ENCODE assay signal across 16 cellular contexts in the genomic region with DNA sequence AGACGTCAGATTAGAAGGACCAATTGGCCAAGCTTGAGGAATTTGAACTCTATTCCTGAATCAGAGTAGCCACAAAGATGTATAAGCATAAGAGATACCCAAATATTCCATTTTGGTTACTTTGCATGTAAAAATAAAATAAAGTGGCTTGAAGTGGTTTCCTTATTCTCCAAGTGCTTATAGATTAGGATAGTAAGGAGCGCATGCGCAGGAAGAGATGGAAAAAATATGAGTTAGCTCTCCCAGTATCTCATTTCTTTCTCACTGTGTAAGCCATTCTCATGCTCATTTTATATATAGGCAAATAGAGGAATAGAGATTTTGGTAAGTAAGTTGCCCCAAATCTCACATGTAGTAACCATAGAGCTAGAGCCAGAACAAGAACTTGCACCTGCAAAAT.
DNase-seq lines count a peak whose midpoint lies in the region; ATAC-seq and TF ChIP-seq lines count a peak whose summit lies in the region.
"Had no signal": no experiment of that assay in that cellular context is flagged by ENCODE, and none has a peak within 500 bp of the region (broad histone marks: within the 10 kb centered on the region; RNA-seq: fewer than 3 reads in every experiment).

No MANE protein-coding gene starts in this region.

- no peak overlapping the region for H2AFZ ChIP-seq in H9 (ENCODE audit: low read length)

- H2BK20ac ChIP-seq in H9 (ENCODE audit: low read depth, low read length, poor library complexity, severe bottlenecking): no peak overlapping the region

- no peak overlapping the region for H3K4me3 Mint-ChIP-seq in H9
- no peak overlapping the region for H3K4me3 Mint-ChIP-seq in stimulated activated naive B cell treated with anti-CD40 and anti-IgM and Interleukin-4, amounts not matched to agents 10 μg/mL and 1 μg/mL and 100 μg/mL, for 72 hours
- H3K4me3 Mint-ChIP-seq: B cell; CD4-positive, alpha-beta T cell; CD8-positive, alpha-beta T cell had no signal

- no peaks in the 10 kb centered on the region for H3K36me3 ChIP-seq in BLaER1

- H4K20me1 ChIP-seq in BLaER1: no peaks in the 10 kb centered on the region
- no peaks in the 10 kb centered on the region for H4K20me1 ChIP-seq in H9 (ENCODE audit: control insufficient read depth, insufficient read depth, insufficient read length)

- no peak overlapping the region for H3K14ac ChIP-seq in H9 (ENCODE audit: insufficient read depth, low read length)

- no peak overlapping the region for H2AK5ac ChIP-seq in H9 (ENCODE audit: insufficient read length, low read length)

- H2BK120ac ChIP-seq in H9 (ENCODE audit: low read depth, low read length, poor library complexity, severe bottlenecking): no peak overlapping the region

- no peak for TF ChIP-seq CTCF in H9 (conservative IDR thresholded peaks at IDR 0.05)

- no peak overlapping the region for H3T11ph ChIP-seq in H9 (ENCODE audit: low read length)

- no peak overlapping the region for H4K91ac ChIP-seq in H9 (ENCODE audit: insufficient read length, low read depth, low read length)

- H3K27me3 ChIP-seq in BLaER1 (no peaks in the 10 kb centered on the region), H9 (ENCODE audit: insufficient read depth, low read length) (no peaks in the 10 kb centered on the region)

- H3K9me3 ChIP-seq in BLaER1: peaks cover 15% of the 10 kb centered on the region; the same call in 1 of the 2 replicates
- no peaks in the 10 kb centered on the region for H3K9me3 ChIP-seq in H9 (ENCODE audit: control insufficient read depth, low read depth, low read length)
- H3K9me3 ChIP-seq: A549, Caco-2 had no signal

- no peak overlapping the region for H3K23ac ChIP-seq in H9 (ENCODE audit: insufficient read length, low read depth, low read length)

- H2BK15ac ChIP-seq in H9 (ENCODE audit: low read depth, low read length): no peak overlapping the region

- H3K9ac ChIP-seq in BLaER1 (no peak overlapping the region), H9 (ENCODE audit: extremely low read depth, insufficient read length, low read length) (no peak overlapping the region)

- peaks cover 8 to 10% of the 10 kb centered on the region in 2 experiments for H3K4me1 Mint-ChIP-seq in H9
- peaks cover 43 to 50% of the 10 kb centered on the region in 2 donors for H3K4me1 Mint-ChIP-seq in stimulated activated naive B cell treated with anti-CD40 and anti-IgM and Interleukin-4, amounts not matched to agents 10 μg/mL and 1 μg/mL and 100 μg/mL, for 72 hours

- H2BK5ac ChIP-seq in H9 (ENCODE audit: insufficient read length, low read length): no peak overlapping the region

- H3K4ac ChIP-seq in H9 (ENCODE audit: low read depth, low read length): no peak overlapping the region

- H3K4me3 ChIP-seq in BLaER1: no peak overlapping the region
- H3K4me3 ChIP-seq: A549 had no signal

- no peak overlapping the region for H3K56ac ChIP-seq in H9 (ENCODE audit: insufficient read length, low read depth, low read length)

- no peak overlapping the region for H3K27ac Mint-ChIP-seq in H9
- peak overlapping the region; percentile 14 for H3K27ac Mint-ChIP-seq in stimulated activated naive B cell treated with anti-CD40 and anti-IgM and Interleukin-4, amounts not matched to agents 10 μg/mL and 1 μg/mL and 100 μg/mL, for 72 hours
- H3K27ac Mint-ChIP-seq: CD4-positive, alpha-beta T cell; CD8-positive, alpha-beta T cell had no signal

- H3K36me3 Mint-ChIP-seq in H9 (ENCODE audit: insufficient read depth in 1 of 3, low read depth in 3 of 3): no peaks in the 10 kb centered on the region
- peaks cover 37 to 69% of the 10 kb centered on the region in 2 donors for H3K36me3 Mint-ChIP-seq in stimulated activated naive B cell treated with anti-CD40 and anti-IgM and Interleukin-4, amounts not matched to agents 10 μg/mL and 1 μg/mL and 100 μg/mL, for 72 hours
- H3K36me3 Mint-ChIP-seq: CD8-positive, alpha-beta T cell had no signal

- H2BK12ac ChIP-seq in H9 (ENCODE audit: insufficient read length, low read depth, low read length): no peak overlapping the region

- H4K5ac ChIP-seq in H9 (ENCODE audit: insufficient read length, low read depth, low read length): no peak overlapping the region

- no CpG with 5 or more reads among the region's 3 CpGs for WGBS in H9 (ENCODE audit: extremely low coverage, insufficient read length, low lambda C conversion rate)

- H4K8ac ChIP-seq in H9 (replicated peaks; ENCODE audit: insufficient read length, low read depth, low read length): no peak overlapping the region

- no peaks in the 10 kb centered on the region for H3K79me1 ChIP-seq in H9 (ENCODE audit: insufficient read depth, low read depth, low read length, poor library complexity, severe bottlenecking)

- H3K79me2 ChIP-seq in H9 (ENCODE audit: insufficient read depth, low read length): no peaks in the 10 kb centered on the region

- no peaks in the 10 kb centered on the region for H3K27me3 Mint-ChIP-seq in H9 (ENCODE audit: low read depth)
- H3K27me3 Mint-ChIP-seq in stimulated activated naive B cell treated with anti-CD40 and anti-IgM and Interleukin-4, amounts not matched to agents 10 μg/mL and 1 μg/mL and 100 μg/mL, for 72 hours: no peaks in the 10 kb centered on the region
- H3K27me3 Mint-ChIP-seq: B cell; CD4-positive, alpha-beta T cell had no signal

- no peak for ATAC-seq in stimulated activated naive B cell treated with anti-CD40 and anti-IgM and Interleukin-4, amounts not matched to agents 10 μg/mL and 1 μg/mL and 100 μg/mL, for 72 hours (replicated peaks)
- no peak for ATAC-seq in GM21515 (IDR thresholded peaks at IDR 0.05; ENCODE audit: unreplicated experiment)
- ATAC-seq: A549; CD8-positive, alpha-beta T cell had no signal

- H3K4me1 ChIP-seq in BLaER1 (peaks cover 87% of the 10 kb centered on the region), H9 (ENCODE audit: insufficient read depth, low read length) (no peaks in the 10 kb centered on the region)
- H3K4me1 ChIP-seq: A549 had no signal

- no peaks in the 10 kb centered on the region for H3K23me2 ChIP-seq in H9 (ENCODE audit: insufficient read length, low read depth, low read length, poor library complexity, severe bottlenecking)

- H3K4me2 ChIP-seq in BLaER1 (peak overlapping the region; percentile 79), H9 (ENCODE audit: insufficient read depth, insufficient read length, low read length) (peak overlapping the region; percentile 20)
- H3K4me2 ChIP-seq: A549 had no signal

- peak overlapping the region; percentile 90 for H3K27ac ChIP-seq in BLaER1
- no peak overlapping the region for H3K27ac ChIP-seq in H9 (ENCODE audit: insufficient read length, low read depth, low read length)
- H3K27ac ChIP-seq: 22Rv1, A549, C4-2B had no signal

- no peak for DNase-seq in H9
- no peak for DNase-seq in stimulated activated naive B cell treated with anti-CD40 and anti-IgM and Interleukin-4, amounts not matched to agents 10 μg/mL and 1 μg/mL and 100 μg/mL, for 72 hours
- no peak for DNase-seq in HPDE6-E6E7 (ENCODE audit: extremely low spot score)
- DNase-seq: AML-193; Caco-2; Calu3; CD4-positive, alpha-beta T cell; CD8-positive, alpha-beta T cell; DMS79 treated with DMSO at 0.1 percent for 48 hours; GF-D8 had no signal

- no peak overlapping the region for H3K18ac ChIP-seq in H9 (ENCODE audit: insufficient read length, low read depth, low read length)

- H3K9me3 Mint-ChIP-seq in H9: no peaks in the 10 kb centered on the region
- H3K9me3 Mint-ChIP-seq in stimulated activated naive B cell treated with anti-CD40 and anti-IgM and Interleukin-4, amounts not matched to agents 10 μg/mL and 1 μg/mL and 100 μg/mL, for 72 hours: no peaks in the 10 kb centered on the region
- H3K9me3 Mint-ChIP-seq: CD4-positive, alpha-beta T cell; CD8-positive, alpha-beta T cell had no signal
